Comparison of ENCODE assay signal across 1 cellular context in the genomic region with DNA sequence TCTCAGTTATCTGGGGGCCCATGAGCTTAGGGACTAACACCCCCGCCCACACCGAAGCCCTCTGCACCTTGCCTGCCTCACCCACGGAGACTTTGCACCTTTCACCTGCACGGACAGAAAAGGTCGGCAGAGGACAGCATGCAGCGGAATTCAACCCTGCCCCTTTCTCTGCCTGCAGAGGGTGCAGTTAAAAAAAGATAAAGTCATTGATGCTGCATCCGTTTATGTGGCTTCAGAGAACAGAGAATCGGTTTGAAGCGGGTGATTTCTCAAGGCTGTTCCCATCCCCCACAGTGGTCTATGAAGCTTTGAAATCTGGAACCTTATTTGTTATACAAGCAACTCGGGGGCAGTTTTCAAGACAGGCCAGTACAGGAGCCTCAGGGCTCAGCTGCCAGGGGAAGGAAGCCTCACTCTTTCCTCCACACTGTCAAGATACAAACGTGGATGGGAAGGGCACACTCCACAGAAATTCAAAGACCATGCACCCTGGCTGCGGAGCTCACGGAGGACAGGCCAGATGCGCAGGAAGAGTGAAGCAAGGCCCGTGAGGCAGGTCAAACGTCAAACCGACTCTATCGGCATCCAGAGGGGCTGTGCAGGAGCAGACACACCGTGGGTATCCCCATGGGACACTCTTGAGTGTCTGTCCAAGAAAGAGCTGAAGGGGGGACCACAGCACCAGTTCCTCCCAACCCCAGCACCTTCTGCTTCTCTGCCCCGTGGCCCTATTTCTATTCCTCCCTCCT.
TF ChIP-seq lines count a peak whose summit lies in the region.

No MANE protein-coding gene starts in this region.

TF ChIP-seq in H1, 55 proteins besides CTCF, POLR2A, EP300 and RAD21 (continued from another document):
- TF ChIP-seq, protein P1, sequence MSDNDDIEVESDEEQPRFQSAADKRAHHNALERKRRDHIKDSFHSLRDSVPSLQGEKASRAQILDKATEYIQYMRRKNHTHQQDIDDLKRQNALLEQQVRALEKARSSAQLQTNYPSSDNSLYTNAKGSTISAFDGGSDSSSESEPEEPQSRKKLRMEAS (IDR thresholded peaks at IDR 0.05) = no peak
- TF ChIP-seq, protein P2, sequence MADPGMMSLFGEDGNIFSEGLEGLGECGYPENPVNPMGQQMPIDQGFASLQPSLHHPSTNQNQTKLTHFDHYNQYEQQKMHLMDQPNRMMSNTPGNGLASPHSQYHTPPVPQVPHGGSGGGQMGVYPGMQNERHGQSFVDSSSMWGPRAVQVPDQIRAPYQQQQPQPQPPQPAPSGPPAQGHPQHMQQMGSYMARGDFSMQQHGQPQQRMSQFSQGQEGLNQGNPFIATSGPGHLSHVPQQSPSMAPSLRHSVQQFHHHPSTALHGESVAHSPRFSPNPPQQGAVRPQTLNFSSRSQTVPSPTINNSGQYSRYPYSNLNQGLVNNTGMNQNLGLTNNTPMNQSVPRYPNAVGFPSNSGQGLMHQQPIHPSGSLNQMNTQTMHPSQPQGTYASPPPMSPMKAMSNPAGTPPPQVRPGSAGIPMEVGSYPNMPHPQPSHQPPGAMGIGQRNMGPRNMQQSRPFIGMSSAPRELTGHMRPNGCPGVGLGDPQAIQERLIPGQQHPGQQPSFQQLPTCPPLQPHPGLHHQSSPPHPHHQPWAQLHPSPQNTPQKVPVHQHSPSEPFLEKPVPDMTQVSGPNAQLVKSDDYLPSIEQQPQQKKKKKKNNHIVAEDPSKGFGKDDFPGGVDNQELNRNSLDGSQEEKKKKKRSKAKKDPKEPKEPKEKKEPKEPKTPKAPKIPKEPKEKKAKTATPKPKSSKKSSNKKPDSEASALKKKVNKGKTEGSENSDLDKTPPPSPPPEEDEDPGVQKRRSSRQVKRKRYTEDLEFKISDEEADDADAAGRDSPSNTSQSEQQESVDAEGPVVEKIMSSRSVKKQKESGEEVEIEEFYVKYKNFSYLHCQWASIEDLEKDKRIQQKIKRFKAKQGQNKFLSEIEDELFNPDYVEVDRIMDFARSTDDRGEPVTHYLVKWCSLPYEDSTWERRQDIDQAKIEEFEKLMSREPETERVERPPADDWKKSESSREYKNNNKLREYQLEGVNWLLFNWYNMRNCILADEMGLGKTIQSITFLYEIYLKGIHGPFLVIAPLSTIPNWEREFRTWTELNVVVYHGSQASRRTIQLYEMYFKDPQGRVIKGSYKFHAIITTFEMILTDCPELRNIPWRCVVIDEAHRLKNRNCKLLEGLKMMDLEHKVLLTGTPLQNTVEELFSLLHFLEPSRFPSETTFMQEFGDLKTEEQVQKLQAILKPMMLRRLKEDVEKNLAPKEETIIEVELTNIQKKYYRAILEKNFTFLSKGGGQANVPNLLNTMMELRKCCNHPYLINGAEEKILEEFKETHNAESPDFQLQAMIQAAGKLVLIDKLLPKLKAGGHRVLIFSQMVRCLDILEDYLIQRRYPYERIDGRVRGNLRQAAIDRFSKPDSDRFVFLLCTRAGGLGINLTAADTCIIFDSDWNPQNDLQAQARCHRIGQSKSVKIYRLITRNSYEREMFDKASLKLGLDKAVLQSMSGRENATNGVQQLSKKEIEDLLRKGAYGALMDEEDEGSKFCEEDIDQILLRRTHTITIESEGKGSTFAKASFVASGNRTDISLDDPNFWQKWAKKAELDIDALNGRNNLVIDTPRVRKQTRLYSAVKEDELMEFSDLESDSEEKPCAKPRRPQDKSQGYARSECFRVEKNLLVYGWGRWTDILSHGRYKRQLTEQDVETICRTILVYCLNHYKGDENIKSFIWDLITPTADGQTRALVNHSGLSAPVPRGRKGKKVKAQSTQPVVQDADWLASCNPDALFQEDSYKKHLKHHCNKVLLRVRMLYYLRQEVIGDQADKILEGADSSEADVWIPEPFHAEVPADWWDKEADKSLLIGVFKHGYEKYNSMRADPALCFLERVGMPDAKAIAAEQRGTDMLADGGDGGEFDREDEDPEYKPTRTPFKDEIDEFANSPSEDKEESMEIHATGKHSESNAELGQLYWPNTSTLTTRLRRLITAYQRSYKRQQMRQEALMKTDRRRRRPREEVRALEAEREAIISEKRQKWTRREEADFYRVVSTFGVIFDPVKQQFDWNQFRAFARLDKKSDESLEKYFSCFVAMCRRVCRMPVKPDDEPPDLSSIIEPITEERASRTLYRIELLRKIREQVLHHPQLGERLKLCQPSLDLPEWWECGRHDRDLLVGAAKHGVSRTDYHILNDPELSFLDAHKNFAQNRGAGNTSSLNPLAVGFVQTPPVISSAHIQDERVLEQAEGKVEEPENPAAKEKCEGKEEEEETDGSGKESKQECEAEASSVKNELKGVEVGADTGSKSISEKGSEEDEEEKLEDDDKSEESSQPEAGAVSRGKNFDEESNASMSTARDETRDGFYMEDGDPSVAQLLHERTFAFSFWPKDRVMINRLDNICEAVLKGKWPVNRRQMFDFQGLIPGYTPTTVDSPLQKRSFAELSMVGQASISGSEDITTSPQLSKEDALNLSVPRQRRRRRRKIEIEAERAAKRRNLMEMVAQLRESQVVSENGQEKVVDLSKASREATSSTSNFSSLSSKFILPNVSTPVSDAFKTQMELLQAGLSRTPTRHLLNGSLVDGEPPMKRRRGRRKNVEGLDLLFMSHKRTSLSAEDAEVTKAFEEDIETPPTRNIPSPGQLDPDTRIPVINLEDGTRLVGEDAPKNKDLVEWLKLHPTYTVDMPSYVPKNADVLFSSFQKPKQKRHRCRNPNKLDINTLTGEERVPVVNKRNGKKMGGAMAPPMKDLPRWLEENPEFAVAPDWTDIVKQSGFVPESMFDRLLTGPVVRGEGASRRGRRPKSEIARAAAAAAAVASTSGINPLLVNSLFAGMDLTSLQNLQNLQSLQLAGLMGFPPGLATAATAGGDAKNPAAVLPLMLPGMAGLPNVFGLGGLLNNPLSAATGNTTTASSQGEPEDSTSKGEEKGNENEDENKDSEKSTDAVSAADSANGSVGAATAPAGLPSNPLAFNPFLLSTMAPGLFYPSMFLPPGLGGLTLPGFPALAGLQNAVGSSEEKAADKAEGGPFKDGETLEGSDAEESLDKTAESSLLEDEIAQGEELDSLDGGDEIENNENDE (IDR thresholded peaks at IDR 0.05; ENCODE audit: insufficient replicate concordance, low read length) = no peak
